Comparison of ENCODE assay signal across 22 cellular contexts in genomic region chr1:224448428-224449017, GRCh38.
"Had no signal": no experiment of that assay in that cellular context is flagged by ENCODE, and none has a peak within 500 bp of the region (broad histone marks: within the 10 kb centered on the region; RNA-seq: fewer than 3 reads in every experiment).

No MANE protein-coding gene starts in this region.

- H3K27me3 Mint-ChIP-seq: activated CD4-positive, alpha-beta memory T cell treated with anti-CD3 and anti-CD28 coated beads, Interleukin-2, amount 10 ng/mL, durations not matched to agents 7 days and 5 days; activated CD8-positive, alpha-beta memory T cell treated with anti-CD3 and anti-CD28 coated beads, Interleukin-2, amount 10 ng/mL, durations not matched to agents 7 days and 5 days; activated naive CD4-positive, alpha-beta T cell treated with anti-CD3 and anti-CD28 coated beads, Interleukin-2, amount 50 U/mL, for 24 hours; type B pancreatic cell had no signal

- H3K9me3 ChIP-seq: body of pancreas, esophagus squamous epithelium, spleen, thoracic aorta, vagina had no signal

- H3K9me3 Mint-ChIP-seq: activated naive CD4-positive, alpha-beta T cell treated with anti-CD3 and anti-CD28 coated beads, Interleukin-2, amount 50 U/mL, for 24 hours; type B pancreatic cell had no signal

- H3K27me3 ChIP-seq: body of pancreas, esophagus squamous epithelium, spleen, vagina had no signal

- ATAC-seq: activated CD8-positive, alpha-beta memory T cell treated with anti-CD3 and anti-CD28 coated beads, Interleukin-2, amount 10 ng/mL, durations not matched to agents 7 days and 5 days; body of pancreas had no signal

- H3K27ac Mint-ChIP-seq: activated CD4-positive, alpha-beta memory T cell treated with anti-CD3 and anti-CD28 coated beads, Interleukin-2, amount 10 ng/mL, durations not matched to agents 7 days and 5 days; activated CD8-positive, alpha-beta memory T cell treated with anti-CD3 and anti-CD28 coated beads, Interleukin-2, amount 10 ng/mL, durations not matched to agents 7 days and 5 days; activated naive CD4-positive, alpha-beta T cell treated with anti-CD3 and anti-CD28 coated beads, Interleukin-2, amount 50 U/mL, for 24 hours; T-helper 1 cell treated with Interleukin-12 subunit alpha and Interleukin-12 subunit beta and Interleukin-4 antibody, amounts not matched to agents 30 μg/mL and 1 μg/mL, for 36 hours; type B pancreatic cell had no signal

- H3K27ac ChIP-seq: body of pancreas had no signal

- H3K4me3 ChIP-seq: body of pancreas, esophagus squamous epithelium, spleen, thoracic aorta, vagina had no signal

- H3K4me3 Mint-ChIP-seq: activated CD4-positive, alpha-beta memory T cell treated with anti-CD3 and anti-CD28 coated beads, Interleukin-2, amount 10 ng/mL, durations not matched to agents 7 days and 5 days; activated CD8-positive, alpha-beta memory T cell treated with anti-CD3 and anti-CD28 coated beads, Interleukin-2, amount 10 ng/mL, durations not matched to agents 7 days and 5 days; activated naive CD4-positive, alpha-beta T cell treated with anti-CD3 and anti-CD28 coated beads, Interleukin-2, amount 50 U/mL, for 24 hours; T-helper 1 cell treated with Interleukin-12 subunit alpha and Interleukin-12 subunit beta and Interleukin-4 antibody, amounts not matched to agents 30 μg/mL and 1 μg/mL, for 36 hours; type B pancreatic cell had no signal

- H3K36me3 ChIP-seq: esophagus squamous epithelium, thoracic aorta, vagina had no signal

- DNase-seq: activated CD4-positive, alpha-beta memory T cell treated with anti-CD3 and anti-CD28 coated beads, Interleukin-2, amount 10 ng/mL, durations not matched to agents 7 days and 5 days; activated CD4-positive, alpha-beta T cell treated with anti-CD3 and anti-CD28 coated beads for 48 hours; activated CD8-positive, alpha-beta memory T cell treated with anti-CD3 and anti-CD28 coated beads, Interleukin-2, amount 10 ng/mL, durations not matched to agents 7 days and 5 days; activated gamma-delta T cell; activated T-cell treated with anti-CD3 and anti-CD28 coated beads for 4 hours; anterior cingulate cortex; body of pancreas; effector memory CD4-positive, alpha-beta T cell; esophagus squamous epithelium; foreskin fibroblast; hippocampal formation; kidney glomerular epithelial cell; occipital lobe; posterior cingulate gyrus; spleen; stimulated activated CD4-positive, alpha-beta T cell treated with anti-CD3 and anti-CD28 coated beads, Interleukin-4, amount 100 ng/mL, for 1 hour; stimulated activated naive CD4-positive, alpha-beta T cell had no signal
